1 cellular context compared by ENCODE assay signal in the genomic region with DNA sequence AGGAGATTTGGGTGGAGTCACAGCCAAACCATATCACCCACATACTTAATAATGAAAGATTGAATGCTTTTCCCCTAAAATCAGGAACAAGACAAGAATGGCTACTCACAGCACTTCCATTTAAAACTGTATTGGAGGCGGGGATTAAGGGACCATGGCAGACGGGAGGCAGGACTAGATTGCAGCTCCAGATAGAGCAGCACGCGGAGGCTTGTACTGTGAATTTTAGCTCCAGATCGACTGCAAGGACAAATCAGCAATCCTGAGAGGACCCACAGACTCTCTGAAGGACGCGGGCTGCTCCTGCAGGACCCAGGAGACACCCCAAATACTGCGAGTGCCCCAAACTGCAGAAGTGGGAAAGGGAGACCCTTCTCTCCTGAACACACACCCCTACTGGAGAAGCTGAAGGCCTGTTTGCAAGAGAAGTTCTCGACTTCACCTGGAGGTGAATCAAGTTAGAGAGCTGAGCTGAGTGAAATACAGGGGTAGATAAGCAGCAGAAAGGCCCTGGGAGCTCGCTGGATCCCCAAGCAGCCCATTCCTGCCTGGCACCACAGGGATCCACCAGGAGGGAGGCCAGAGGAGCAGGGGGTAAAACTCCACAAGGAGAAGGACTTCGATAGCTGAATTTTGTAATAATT.
TF ChIP-seq lines count a peak whose summit lies in the region.

No MANE protein-coding gene starts in this region.

TF ChIP-seq in GM23338, 12 proteins besides CTCF, POLR2A, EP300 and RAD21 (continued from another document):
- TF ChIP-seq, protein P1, sequence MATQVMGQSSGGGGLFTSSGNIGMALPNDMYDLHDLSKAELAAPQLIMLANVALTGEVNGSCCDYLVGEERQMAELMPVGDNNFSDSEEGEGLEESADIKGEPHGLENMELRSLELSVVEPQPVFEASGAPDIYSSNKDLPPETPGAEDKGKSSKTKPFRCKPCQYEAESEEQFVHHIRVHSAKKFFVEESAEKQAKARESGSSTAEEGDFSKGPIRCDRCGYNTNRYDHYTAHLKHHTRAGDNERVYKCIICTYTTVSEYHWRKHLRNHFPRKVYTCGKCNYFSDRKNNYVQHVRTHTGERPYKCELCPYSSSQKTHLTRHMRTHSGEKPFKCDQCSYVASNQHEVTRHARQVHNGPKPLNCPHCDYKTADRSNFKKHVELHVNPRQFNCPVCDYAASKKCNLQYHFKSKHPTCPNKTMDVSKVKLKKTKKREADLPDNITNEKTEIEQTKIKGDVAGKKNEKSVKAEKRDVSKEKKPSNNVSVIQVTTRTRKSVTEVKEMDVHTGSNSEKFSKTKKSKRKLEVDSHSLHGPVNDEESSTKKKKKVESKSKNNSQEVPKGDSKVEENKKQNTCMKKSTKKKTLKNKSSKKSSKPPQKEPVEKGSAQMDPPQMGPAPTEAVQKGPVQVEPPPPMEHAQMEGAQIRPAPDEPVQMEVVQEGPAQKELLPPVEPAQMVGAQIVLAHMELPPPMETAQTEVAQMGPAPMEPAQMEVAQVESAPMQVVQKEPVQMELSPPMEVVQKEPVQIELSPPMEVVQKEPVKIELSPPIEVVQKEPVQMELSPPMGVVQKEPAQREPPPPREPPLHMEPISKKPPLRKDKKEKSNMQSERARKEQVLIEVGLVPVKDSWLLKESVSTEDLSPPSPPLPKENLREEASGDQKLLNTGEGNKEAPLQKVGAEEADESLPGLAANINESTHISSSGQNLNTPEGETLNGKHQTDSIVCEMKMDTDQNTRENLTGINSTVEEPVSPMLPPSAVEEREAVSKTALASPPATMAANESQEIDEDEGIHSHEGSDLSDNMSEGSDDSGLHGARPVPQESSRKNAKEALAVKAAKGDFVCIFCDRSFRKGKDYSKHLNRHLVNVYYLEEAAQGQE (IDR thresholded peaks at IDR 0.05; ENCODE audit: unreplicated experiment): no peak
- no peak for TF ChIP-seq EZH2phosphoT487 (IDR thresholded peaks at IDR 0.05; ENCODE audit: unreplicated experiment)
- TF ChIP-seq ZNF114 (CRISPR knock-in tag; IDR thresholded peaks at IDR 0.05): no peak
- TF ChIP-seq, protein P2, sequence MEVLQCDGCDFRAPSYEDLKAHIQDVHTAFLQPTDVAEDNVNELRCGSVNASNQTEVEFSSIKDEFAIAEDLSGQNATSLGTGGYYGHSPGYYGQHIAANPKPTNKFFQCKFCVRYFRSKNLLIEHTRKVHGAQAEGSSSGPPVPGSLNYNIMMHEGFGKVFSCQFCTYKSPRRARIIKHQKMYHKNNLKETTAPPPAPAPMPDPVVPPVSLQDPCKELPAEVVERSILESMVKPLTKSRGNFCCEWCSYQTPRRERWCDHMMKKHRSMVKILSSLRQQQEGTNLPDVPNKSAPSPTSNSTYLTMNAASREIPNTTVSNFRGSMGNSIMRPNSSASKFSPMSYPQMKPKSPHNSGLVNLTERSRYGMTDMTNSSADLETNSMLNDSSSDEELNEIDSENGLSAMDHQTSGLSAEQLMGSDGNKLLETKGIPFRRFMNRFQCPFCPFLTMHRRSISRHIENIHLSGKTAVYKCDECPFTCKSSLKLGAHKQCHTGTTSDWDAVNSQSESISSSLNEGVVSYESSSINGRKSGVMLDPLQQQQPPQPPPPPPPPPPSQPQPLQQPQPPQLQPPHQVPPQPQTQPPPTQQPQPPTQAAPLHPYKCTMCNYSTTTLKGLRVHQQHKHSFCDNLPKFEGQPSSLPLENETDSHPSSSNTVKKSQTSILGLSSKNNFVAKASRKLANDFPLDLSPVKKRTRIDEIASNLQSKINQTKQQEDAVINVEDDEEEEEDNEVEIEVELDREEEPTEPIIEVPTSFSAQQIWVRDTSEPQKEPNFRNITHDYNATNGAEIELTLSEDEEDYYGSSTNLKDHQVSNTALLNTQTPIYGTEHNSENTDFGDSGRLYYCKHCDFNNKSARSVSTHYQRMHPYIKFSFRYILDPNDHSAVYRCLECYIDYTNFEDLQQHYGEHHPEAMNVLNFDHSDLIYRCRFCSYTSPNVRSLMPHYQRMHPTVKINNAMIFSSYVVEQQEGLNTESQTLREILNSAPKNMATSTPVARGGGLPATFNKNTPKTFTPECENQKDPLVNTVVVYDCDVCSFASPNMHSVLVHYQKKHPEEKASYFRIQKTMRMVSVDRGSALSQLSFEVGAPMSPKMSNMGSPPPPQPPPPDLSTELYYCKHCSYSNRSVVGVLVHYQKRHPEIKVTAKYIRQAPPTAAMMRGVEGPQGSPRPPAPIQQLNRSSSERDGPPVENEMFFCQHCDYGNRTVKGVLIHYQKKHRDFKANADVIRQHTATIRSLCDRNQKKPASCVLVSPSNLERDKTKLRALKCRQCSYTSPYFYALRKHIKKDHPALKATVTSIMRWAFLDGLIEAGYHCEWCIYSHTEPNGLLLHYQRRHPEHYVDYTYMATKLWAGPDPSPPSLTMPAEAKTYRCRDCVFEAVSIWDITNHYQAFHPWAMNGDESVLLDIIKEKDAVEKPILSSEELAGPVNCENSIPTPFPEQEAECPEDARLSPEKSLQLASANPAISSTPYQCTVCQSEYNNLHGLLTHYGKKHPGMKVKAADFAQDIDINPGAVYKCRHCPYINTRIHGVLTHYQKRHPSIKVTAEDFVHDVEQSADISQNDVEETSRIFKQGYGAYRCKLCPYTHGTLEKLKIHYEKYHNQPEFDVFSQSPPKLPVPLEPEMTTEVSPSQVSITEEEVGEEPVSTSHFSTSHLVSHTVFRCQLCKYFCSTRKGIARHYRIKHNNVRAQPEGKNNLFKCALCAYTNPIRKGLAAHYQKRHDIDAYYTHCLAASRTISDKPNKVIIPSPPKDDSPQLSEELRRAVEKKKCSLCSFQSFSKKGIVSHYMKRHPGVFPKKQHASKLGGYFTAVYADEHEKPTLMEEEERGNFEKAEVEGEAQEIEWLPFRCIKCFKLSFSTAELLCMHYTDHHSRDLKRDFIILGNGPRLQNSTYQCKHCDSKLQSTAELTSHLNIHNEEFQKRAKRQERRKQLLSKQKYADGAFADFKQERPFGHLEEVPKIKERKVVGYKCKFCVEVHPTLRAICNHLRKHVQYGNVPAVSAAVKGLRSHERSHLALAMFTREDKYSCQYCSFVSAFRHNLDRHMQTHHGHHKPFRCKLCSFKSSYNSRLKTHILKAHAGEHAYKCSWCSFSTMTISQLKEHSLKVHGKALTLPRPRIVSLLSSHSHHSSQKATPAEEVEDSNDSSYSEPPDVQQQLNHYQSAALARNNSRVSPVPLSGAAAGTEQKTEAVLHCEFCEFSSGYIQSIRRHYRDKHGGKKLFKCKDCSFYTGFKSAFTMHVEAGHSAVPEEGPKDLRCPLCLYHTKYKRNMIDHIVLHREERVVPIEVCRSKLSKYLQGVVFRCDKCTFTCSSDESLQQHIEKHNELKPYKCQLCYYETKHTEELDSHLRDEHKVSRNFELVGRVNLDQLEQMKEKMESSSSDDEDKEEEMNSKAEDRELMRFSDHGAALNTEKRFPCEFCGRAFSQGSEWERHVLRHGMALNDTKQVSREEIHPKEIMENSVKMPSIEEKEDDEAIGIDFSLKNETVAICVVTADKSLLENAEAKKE (CRISPR knock-in tag; IDR thresholded peaks at IDR 0.05): no peak
- TF ChIP-seq NANOG (IDR thresholded peaks at IDR 0.05; ENCODE audit: borderline replicate concordance): no peak
- TF ChIP-seq, protein P3, sequence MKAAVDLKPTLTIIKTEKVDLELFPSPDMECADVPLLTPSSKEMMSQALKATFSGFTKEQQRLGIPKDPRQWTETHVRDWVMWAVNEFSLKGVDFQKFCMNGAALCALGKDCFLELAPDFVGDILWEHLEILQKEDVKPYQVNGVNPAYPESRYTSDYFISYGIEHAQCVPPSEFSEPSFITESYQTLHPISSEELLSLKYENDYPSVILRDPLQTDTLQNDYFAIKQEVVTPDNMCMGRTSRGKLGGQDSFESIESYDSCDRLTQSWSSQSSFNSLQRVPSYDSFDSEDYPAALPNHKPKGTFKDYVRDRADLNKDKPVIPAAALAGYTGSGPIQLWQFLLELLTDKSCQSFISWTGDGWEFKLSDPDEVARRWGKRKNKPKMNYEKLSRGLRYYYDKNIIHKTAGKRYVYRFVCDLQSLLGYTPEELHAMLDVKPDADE (IDR thresholded peaks at IDR 0.05): no peak
- TF ChIP-seq STAT1 (IDR thresholded peaks at IDR 0.05; ENCODE audit: unreplicated experiment): no peak
- no peak for TF ChIP-seq POLR2AphosphoS5 (IDR thresholded peaks at IDR 0.05; ENCODE audit: low read depth)
- no peak for TF ChIP-seq CREB1 (CRISPR knock-in tag; IDR thresholded peaks at IDR 0.05; ENCODE audit: low read depth)
